ENCODE assay signal across 1 cellular context in the genomic region with DNA sequence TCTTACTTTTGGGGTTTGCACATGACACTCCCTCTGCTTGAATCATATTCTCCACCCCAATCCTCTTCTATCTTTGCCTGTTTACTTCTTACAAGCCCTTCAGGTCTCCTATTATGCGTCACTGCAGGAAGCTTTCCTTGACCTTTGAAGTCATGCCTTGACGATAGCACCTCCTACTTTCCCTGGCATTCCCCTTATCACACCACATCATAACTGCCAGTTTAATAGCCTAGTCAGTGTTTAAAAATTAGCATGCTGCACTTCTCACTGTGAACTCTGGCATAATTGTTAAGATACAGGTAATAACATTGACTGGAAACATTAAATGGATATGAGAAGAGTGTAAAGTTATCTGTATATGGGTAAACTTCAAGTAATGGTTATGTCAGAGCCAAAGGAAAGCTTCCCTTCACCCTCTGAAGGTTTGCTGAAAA.
TF ChIP-seq lines count a peak whose summit lies in the region.

No MANE protein-coding gene starts in this region.

TF ChIP-seq in HCT116, 20 proteins besides CTCF, POLR2A, EP300 and RAD21 (continued from another document):
- TF ChIP-seq, protein P1, sequence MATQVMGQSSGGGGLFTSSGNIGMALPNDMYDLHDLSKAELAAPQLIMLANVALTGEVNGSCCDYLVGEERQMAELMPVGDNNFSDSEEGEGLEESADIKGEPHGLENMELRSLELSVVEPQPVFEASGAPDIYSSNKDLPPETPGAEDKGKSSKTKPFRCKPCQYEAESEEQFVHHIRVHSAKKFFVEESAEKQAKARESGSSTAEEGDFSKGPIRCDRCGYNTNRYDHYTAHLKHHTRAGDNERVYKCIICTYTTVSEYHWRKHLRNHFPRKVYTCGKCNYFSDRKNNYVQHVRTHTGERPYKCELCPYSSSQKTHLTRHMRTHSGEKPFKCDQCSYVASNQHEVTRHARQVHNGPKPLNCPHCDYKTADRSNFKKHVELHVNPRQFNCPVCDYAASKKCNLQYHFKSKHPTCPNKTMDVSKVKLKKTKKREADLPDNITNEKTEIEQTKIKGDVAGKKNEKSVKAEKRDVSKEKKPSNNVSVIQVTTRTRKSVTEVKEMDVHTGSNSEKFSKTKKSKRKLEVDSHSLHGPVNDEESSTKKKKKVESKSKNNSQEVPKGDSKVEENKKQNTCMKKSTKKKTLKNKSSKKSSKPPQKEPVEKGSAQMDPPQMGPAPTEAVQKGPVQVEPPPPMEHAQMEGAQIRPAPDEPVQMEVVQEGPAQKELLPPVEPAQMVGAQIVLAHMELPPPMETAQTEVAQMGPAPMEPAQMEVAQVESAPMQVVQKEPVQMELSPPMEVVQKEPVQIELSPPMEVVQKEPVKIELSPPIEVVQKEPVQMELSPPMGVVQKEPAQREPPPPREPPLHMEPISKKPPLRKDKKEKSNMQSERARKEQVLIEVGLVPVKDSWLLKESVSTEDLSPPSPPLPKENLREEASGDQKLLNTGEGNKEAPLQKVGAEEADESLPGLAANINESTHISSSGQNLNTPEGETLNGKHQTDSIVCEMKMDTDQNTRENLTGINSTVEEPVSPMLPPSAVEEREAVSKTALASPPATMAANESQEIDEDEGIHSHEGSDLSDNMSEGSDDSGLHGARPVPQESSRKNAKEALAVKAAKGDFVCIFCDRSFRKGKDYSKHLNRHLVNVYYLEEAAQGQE (IDR thresholded peaks at IDR 0.05; ENCODE audit: low read depth): no peak
- TF ChIP-seq TCF7L2 (IDR thresholded peaks at IDR 0.05; ENCODE audit: borderline replicate concordance, extremely low read depth, insufficient read depth, insufficient read length) (peak; percentile 60), FOSL1 (IDR thresholded peaks at IDR 0.05; ENCODE audit: low read depth) (peak; percentile 20; the same call in 1 of the 2 replicates), ZNF274 (IDR thresholded peaks at IDR 0.05; ENCODE audit: low read depth, low read length) (no peak), EZH2 (IDR thresholded peaks at IDR 0.05) (no peak), ATF3 (IDR thresholded peaks at IDR 0.05) (0 out of 2 replicates have a peak, but pooled peaks have one; percentile 13), CEBPB (IDR thresholded peaks at IDR 0.05; ENCODE audit: low read depth) (no peak), ZFX (IDR thresholded peaks at IDR 0.05) (no peak), SRF (IDR thresholded peaks at IDR 0.05; ENCODE audit: low read depth) (no peak), EGR1 (IDR thresholded peaks at IDR 0.05; ENCODE audit: low read depth) (no peak), CBX3 (IDR thresholded peaks at IDR 0.05; ENCODE audit: low read depth) (peak; percentile 69), POLR2AphosphoS5 (IDR thresholded peaks at IDR 0.05; ENCODE audit: low read depth, low read length) (no peak), EZH2phosphoT487 (IDR thresholded peaks at IDR 0.05; ENCODE audit: borderline replicate concordance) (no peak), ELF1 (IDR thresholded peaks at IDR 0.05; ENCODE audit: borderline replicate concordance, low read depth) (no peak), YY1 (IDR thresholded peaks at IDR 0.05; ENCODE audit: extremely low read depth, insufficient replicate concordance, low read depth, low read length) (no peak), SP1 (IDR thresholded peaks at IDR 0.05; ENCODE audit: low read depth) (peak; percentile 53)
- TF ChIP-seq, protein P2, sequence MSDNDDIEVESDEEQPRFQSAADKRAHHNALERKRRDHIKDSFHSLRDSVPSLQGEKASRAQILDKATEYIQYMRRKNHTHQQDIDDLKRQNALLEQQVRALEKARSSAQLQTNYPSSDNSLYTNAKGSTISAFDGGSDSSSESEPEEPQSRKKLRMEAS (IDR thresholded peaks at IDR 0.05): peak; percentile 46; the same call in 1 of the 2 replicates
- TF ChIP-seq, protein P3, sequence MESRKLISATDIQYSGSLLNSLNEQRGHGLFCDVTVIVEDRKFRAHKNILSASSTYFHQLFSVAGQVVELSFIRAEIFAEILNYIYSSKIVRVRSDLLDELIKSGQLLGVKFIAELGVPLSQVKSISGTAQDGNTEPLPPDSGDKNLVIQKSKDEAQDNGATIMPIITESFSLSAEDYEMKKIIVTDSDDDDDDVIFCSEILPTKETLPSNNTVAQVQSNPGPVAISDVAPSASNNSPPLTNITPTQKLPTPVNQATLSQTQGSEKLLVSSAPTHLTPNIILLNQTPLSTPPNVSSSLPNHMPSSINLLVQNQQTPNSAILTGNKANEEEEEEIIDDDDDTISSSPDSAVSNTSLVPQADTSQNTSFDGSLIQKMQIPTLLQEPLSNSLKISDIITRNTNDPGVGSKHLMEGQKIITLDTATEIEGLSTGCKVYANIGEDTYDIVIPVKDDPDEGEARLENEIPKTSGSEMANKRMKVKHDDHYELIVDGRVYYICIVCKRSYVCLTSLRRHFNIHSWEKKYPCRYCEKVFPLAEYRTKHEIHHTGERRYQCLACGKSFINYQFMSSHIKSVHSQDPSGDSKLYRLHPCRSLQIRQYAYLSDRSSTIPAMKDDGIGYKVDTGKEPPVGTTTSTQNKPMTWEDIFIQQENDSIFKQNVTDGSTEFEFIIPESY (IDR thresholded peaks at IDR 0.05; ENCODE audit: extremely low read depth, insufficient replicate concordance, low read length): no peak
